8 cellular contexts compared by ENCODE assay signal in genomic region chr4:2786152-2786671, GRCh38. TPM values are rescaled to one million over a fixed set of nuclear protein-coding genes. Genes with fewer than 3 reads are reported as not detected.
DNase-seq lines count a peak whose midpoint lies in the region; ATAC-seq and TF ChIP-seq lines count a peak whose summit lies in the region.

No MANE protein-coding gene starts in this region.

- no peaks in the 10 kb centered on the region for H3K27me3 ChIP-seq in BLaER1
- H3K27me3 ChIP-seq in Peyer's patch: no peaks in the 10 kb centered on the region

- peak overlapping the region; percentile 65 for H3K9ac ChIP-seq in BLaER1

- no peak for TF ChIP-seq POLR2A in Peyer's patch (IDR thresholded peaks at IDR 0.05)

- H3K36me3 ChIP-seq in BLaER1 (no peaks in the 10 kb centered on the region), Peyer's patch (no peaks in the 10 kb centered on the region)

- TF ChIP-seq CTCF in Peyer's patch (IDR thresholded peaks at IDR 0.05): no peak

- H3K4me1 ChIP-seq in BLaER1 (peaks cover 62% of the 10 kb centered on the region), Peyer's patch (peaks cover 0 to 28% (median 18%) of the 10 kb centered on the region in 4 donors)

- no peaks in the 10 kb centered on the region for H4K20me1 ChIP-seq in BLaER1

- ATAC-seq in HG03520 (IDR thresholded peaks at IDR 0.05; ENCODE audit: unreplicated experiment) (no peak), HG03521 (IDR thresholded peaks at IDR 0.05; ENCODE audit: unreplicated experiment) (no peak)

- DNase-seq in Peyer's patch: peak in 2 of 3 donors; percentile 52 to 61
- DNase-seq in activated naive CD4-positive, alpha-beta T cell treated with Interleukin-2 at 50 U/mL for 16 hours: peak; percentile 77
- DNase-seq in stimulated activated CD4-positive, alpha-beta T cell treated with anti-CD3 and anti-CD28 coated beads, Interleukin-12 subunit alpha, Interleukin-12 subunit beta, amount 100 ng/mL, for 4 hours: peak; percentile 70
- DNase-seq in T1000 (lab: John Stamatoyannopoulos, UW): no peak
- DNase-seq in caudate nucleus (lab: John Stamatoyannopoulos, UW): no peak

- H3K9me3 ChIP-seq in BLaER1 (peaks cover 21% of the 10 kb centered on the region), Peyer's patch (no peaks in the 10 kb centered on the region)

- H3K4me2 ChIP-seq in BLaER1: peak overlapping the region; percentile 73

- H3K27ac ChIP-seq in BLaER1 (peak overlapping the region; percentile 82), Peyer's patch (peak overlapping the region in 3 of 4 donors; percentile 59 to 79 (median 64)), caudate nucleus (ENCODE audit: low read depth, low read length) (no peak overlapping the region)

- H3K4me3 ChIP-seq in BLaER1: no peak overlapping the region
- no peak overlapping the region for H3K4me3 ChIP-seq in Peyer's patch

RNA-seq across cellular contexts. Expression of gene SH3BP2, which starts 6.7 kb away (rescaled TPM):
- total RNA-seq in Peyer's patch: 100 to 1,000 TPM in 2 of 4 donors, 10 to 100 TPM in 2; 54.8 to 208 (median 102) TPM

RNA-seq across cellular contexts. Expression of gene TNIP2, which starts 30.1 kb away (rescaled TPM):
- 100 to 1,000 TPM; 135 to 255 (median 145) TPM for total RNA-seq in Peyer's patch

RNA-seq across cellular contexts. Expression of gene ADD1, which starts 57.4 kb away (rescaled TPM):
- total RNA-seq in Peyer's patch: 100 to 1,000 TPM; 290 to 470 (median 372) TPM

Comparison
In these comparisons a context has a peak if more than half of its experiments do, and no peak if none do; other contexts are left out.
1. DNase-seq: peak in Peyer's patch (2 of 3), activated naive CD4-positive, alpha-beta T cell treated with Interleukin-2 at 50 U/mL for 16 hours (single experiment) and stimulated activated CD4-positive, alpha-beta T cell treated with anti-CD3 and anti-CD28 coated beads, Interleukin-12 subunit alpha, Interleukin-12 subunit beta, amount 100 ng/mL, for 4 hours (single experiment); none in T1000 (single experiment) and caudate nucleus (0 of 61).